Comparison of ENCODE assay signal across 1 cellular context in genomic region chr1:153538315-153538821, GRCh38.
TF ChIP-seq lines count a peak whose summit lies in the region.

No MANE protein-coding gene starts in this region.

TF ChIP-seq in HepG2, 621 proteins besides CTCF, POLR2A, EP300 and RAD21:
- TF ChIP-seq SP5 (CRISPR knock-in tag; IDR thresholded peaks at IDR 0.05; ENCODE audit: borderline replicate concordance, low read depth) (no peak), FOXP1 (IDR thresholded peaks at IDR 0.05) (no peak), FOXP1 (CRISPR knock-in tag; IDR thresholded peaks at IDR 0.05) (no peak), RAD51 (IDR thresholded peaks at IDR 0.05; ENCODE audit: borderline replicate concordance) (peak; percentile 92), ZNF589 (CRISPR knock-in tag; conservative IDR thresholded peaks at IDR 0.05) (no peak), NR0B2 (CRISPR knock-in tag; IDR thresholded peaks at IDR 0.05) (no peak), NR2C2 (CRISPR knock-in tag; IDR thresholded peaks at IDR 0.05; ENCODE audit: borderline replicate concordance) (0 out of 2 replicates have a peak, but pooled peaks have one; percentile 25), TAF15 (IDR thresholded peaks at IDR 0.05; ENCODE audit: low read depth, low read length, poor library complexity, severe bottlenecking) (no peak), ZNF546 (CRISPR knock-in tag; conservative IDR thresholded peaks at IDR 0.05) (no peak), TCF7 (IDR thresholded peaks at IDR 0.05; ENCODE audit: low read depth) (no peak), ZNF768 (CRISPR knock-in tag; IDR thresholded peaks at IDR 0.05) (no peak), BHLHE40 (IDR thresholded peaks at IDR 0.05; ENCODE audit: low read length) (peak; percentile 38; the same call in 1 of the 2 replicates), ZNF20 (CRISPR knock-in tag; IDR thresholded peaks at IDR 0.05) (no peak), MAFG (CRISPR knock-in tag; IDR thresholded peaks at IDR 0.05) (no peak), ZNF737 (CRISPR knock-in tag; IDR thresholded peaks at IDR 0.05; ENCODE audit: borderline replicate concordance) (no peak), ZFYVE20 (CRISPR knock-in tag; IDR thresholded peaks at IDR 0.05; ENCODE audit: borderline replicate concordance, low read depth) (no peak), RERE (CRISPR knock-in tag; IDR thresholded peaks at IDR 0.05; ENCODE audit: low read depth) (no peak), KDM6A (CRISPR knock-in tag; IDR thresholded peaks at IDR 0.05; ENCODE audit: low read depth) (no peak), DPF2 (CRISPR knock-in tag; IDR thresholded peaks at IDR 0.05; ENCODE audit: borderline replicate concordance, low read depth) (no peak), POGK (CRISPR knock-in tag; conservative IDR thresholded peaks at IDR 0.05) (0 out of 2 replicates have a peak, but pooled peaks have one; percentile 18), RARA (CRISPR knock-in tag; IDR thresholded peaks at IDR 0.05) (peak; percentile 15; the same call in 1 of the 2 replicates), ZNF180 (CRISPR knock-in tag; IDR thresholded peaks at IDR 0.05; ENCODE audit: borderline replicate concordance, low read depth) (no peak), ZBTB49 (CRISPR knock-in tag; IDR thresholded peaks at IDR 0.05; ENCODE audit: borderline replicate concordance) (no peak), KMT2A (CRISPR knock-in tag; IDR thresholded peaks at IDR 0.05) (no peak), ZFX (CRISPR knock-in tag; IDR thresholded peaks at IDR 0.05; ENCODE audit: low read depth) (peak; percentile 41; the same call in 1 of the 2 replicates), ZNF670 (CRISPR knock-in tag; IDR thresholded peaks at IDR 0.05; ENCODE audit: borderline replicate concordance) (no peak), ZNF709 (CRISPR knock-in tag; IDR thresholded peaks at IDR 0.05) (no peak), RELA (CRISPR knock-in tag; IDR thresholded peaks at IDR 0.05) (no peak), ZNF678 (CRISPR knock-in tag; IDR thresholded peaks at IDR 0.05) (no peak)
- TF ChIP-seq, protein P1, sequence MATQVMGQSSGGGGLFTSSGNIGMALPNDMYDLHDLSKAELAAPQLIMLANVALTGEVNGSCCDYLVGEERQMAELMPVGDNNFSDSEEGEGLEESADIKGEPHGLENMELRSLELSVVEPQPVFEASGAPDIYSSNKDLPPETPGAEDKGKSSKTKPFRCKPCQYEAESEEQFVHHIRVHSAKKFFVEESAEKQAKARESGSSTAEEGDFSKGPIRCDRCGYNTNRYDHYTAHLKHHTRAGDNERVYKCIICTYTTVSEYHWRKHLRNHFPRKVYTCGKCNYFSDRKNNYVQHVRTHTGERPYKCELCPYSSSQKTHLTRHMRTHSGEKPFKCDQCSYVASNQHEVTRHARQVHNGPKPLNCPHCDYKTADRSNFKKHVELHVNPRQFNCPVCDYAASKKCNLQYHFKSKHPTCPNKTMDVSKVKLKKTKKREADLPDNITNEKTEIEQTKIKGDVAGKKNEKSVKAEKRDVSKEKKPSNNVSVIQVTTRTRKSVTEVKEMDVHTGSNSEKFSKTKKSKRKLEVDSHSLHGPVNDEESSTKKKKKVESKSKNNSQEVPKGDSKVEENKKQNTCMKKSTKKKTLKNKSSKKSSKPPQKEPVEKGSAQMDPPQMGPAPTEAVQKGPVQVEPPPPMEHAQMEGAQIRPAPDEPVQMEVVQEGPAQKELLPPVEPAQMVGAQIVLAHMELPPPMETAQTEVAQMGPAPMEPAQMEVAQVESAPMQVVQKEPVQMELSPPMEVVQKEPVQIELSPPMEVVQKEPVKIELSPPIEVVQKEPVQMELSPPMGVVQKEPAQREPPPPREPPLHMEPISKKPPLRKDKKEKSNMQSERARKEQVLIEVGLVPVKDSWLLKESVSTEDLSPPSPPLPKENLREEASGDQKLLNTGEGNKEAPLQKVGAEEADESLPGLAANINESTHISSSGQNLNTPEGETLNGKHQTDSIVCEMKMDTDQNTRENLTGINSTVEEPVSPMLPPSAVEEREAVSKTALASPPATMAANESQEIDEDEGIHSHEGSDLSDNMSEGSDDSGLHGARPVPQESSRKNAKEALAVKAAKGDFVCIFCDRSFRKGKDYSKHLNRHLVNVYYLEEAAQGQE (IDR thresholded peaks at IDR 0.05; ENCODE audit: borderline replicate concordance in 1 of 2, low read depth in 1 of 2, low read length in 2 of 2) = no peak
- TF ChIP-seq, protein P2, sequence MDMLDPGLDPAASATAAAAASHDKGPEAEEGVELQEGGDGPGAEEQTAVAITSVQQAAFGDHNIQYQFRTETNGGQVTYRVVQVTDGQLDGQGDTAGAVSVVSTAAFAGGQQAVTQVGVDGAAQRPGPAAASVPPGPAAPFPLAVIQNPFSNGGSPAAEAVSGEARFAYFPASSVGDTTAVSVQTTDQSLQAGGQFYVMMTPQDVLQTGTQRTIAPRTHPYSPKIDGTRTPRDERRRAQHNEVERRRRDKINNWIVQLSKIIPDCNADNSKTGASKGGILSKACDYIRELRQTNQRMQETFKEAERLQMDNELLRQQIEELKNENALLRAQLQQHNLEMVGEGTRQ (IDR thresholded peaks at IDR 0.05; ENCODE audit: low read depth, low read length) = peak; percentile 80
- TF ChIP-seq, protein P2 (CRISPR knock-in tag; IDR thresholded peaks at IDR 0.05; ENCODE audit: borderline replicate concordance) = peak; percentile 58; the same call in 1 of the 2 replicates
- TF ChIP-seq, protein P3, sequence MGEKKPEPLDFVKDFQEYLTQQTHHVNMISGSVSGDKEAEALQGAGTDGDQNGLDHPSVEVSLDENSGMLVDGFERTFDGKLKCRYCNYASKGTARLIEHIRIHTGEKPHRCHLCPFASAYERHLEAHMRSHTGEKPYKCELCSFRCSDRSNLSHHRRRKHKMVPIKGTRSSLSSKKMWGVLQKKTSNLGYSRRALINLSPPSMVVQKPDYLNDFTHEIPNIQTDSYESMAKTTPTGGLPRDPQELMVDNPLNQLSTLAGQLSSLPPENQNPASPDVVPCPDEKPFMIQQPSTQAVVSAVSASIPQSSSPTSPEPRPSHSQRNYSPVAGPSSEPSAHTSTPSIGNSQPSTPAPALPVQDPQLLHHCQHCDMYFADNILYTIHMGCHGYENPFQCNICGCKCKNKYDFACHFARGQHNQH (CRISPR knock-in tag; IDR thresholded peaks at IDR 0.05) = no peak
- TF ChIP-seq, protein P4, sequence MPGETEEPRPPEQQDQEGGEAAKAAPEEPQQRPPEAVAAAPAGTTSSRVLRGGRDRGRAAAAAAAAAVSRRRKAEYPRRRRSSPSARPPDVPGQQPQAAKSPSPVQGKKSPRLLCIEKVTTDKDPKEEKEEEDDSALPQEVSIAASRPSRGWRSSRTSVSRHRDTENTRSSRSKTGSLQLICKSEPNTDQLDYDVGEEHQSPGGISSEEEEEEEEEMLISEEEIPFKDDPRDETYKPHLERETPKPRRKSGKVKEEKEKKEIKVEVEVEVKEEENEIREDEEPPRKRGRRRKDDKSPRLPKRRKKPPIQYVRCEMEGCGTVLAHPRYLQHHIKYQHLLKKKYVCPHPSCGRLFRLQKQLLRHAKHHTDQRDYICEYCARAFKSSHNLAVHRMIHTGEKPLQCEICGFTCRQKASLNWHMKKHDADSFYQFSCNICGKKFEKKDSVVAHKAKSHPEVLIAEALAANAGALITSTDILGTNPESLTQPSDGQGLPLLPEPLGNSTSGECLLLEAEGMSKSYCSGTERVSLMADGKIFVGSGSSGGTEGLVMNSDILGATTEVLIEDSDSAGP (CRISPR knock-in tag; IDR thresholded peaks at IDR 0.05; ENCODE audit: borderline replicate concordance) = peak; percentile 26; the same call in 1 of the 2 replicates
- TF ChIP-seq, protein P5, sequence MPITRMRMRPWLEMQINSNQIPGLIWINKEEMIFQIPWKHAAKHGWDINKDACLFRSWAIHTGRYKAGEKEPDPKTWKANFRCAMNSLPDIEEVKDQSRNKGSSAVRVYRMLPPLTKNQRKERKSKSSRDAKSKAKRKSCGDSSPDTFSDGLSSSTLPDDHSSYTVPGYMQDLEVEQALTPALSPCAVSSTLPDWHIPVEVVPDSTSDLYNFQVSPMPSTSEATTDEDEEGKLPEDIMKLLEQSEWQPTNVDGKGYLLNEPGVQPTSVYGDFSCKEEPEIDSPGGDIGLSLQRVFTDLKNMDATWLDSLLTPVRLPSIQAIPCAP (CRISPR knock-in tag; IDR thresholded peaks at IDR 0.05; ENCODE audit: low read depth) = no peak
TF ChIP-seq in HepG2: peak in this region for 8.
